In the genomic region with DNA sequence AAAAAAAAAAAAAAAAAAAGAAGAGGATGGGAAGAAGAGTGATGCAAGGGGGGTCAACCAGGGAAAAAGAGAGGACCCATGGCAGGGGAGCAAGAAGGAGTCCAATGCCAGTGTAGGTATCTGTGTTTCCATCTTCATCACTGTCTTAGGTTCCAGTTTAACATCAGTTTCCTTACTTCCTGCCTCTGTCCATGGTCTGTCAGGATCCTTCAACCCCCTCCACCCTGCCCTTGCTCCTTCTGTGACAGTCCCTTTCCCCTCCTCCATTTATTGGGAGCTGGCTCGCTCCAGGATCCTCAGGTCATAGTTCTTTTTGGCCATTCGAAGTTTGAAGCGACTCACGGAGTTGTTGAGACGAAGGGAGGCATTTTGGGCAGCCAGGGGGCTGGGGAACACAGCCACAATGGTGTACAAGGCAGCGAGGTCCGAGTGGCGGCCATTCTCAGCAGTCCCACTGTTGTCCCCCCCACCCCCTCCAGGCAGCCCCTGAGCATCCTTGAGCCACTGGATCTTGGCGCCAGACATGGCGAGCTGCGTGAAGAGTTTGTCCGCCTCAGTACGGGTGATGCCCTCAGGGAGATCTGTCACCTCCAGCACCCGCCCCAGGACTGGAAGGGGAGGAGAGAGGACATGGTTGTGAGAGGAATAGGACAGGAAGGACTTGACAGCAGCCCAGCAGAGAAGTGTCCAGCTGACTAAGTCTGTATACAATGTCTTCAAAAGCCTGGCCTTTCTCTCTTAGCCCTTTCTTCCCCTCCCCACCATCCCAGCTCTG, we compare ENCODE assay signal across 1 cellular context.
TF ChIP-seq lines count a peak whose summit lies in the region.

No MANE protein-coding gene starts in this region.

TF ChIP-seq in SK-N-SH, 30 proteins besides CTCF, POLR2A, EP300 and RAD21 (continued from another document):
- TF ChIP-seq, protein P1, sequence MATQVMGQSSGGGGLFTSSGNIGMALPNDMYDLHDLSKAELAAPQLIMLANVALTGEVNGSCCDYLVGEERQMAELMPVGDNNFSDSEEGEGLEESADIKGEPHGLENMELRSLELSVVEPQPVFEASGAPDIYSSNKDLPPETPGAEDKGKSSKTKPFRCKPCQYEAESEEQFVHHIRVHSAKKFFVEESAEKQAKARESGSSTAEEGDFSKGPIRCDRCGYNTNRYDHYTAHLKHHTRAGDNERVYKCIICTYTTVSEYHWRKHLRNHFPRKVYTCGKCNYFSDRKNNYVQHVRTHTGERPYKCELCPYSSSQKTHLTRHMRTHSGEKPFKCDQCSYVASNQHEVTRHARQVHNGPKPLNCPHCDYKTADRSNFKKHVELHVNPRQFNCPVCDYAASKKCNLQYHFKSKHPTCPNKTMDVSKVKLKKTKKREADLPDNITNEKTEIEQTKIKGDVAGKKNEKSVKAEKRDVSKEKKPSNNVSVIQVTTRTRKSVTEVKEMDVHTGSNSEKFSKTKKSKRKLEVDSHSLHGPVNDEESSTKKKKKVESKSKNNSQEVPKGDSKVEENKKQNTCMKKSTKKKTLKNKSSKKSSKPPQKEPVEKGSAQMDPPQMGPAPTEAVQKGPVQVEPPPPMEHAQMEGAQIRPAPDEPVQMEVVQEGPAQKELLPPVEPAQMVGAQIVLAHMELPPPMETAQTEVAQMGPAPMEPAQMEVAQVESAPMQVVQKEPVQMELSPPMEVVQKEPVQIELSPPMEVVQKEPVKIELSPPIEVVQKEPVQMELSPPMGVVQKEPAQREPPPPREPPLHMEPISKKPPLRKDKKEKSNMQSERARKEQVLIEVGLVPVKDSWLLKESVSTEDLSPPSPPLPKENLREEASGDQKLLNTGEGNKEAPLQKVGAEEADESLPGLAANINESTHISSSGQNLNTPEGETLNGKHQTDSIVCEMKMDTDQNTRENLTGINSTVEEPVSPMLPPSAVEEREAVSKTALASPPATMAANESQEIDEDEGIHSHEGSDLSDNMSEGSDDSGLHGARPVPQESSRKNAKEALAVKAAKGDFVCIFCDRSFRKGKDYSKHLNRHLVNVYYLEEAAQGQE (IDR thresholded peaks at IDR 0.05; ENCODE audit: low read depth, low read length), result peak; percentile 69
